ENCODE assay signal across 12 cellular contexts in the genomic region with DNA sequence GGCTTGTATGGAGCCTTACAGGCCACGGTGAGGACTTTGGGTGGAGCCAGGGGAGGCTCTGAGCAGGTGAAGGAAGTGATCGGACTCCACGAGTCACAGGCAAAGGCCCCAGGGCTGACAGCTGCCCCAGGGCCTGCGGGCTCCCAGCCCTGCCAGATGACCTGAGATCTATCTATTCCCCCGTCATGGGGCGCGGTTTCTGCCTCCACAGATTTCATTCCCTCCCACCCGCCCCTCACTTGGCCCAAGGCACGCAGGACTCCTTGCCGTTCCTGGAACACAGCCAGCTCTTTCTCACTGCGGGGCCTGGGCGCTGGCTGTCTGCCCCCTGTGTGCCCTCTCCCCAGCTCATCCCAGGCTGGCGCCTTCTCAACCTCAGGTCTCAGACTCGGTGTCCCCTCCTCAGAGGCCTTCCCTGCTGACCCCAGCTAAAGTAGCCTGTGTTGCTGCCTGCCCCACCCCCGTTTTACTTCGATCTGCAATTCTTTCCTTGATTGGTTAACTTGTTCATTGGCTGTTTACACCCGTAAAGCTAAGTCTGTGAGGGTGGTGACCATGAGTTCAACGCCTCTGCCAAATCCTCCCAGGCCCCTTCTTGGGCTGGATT. TPM values are rescaled to one million over a fixed set of nuclear protein-coding genes. Genes with fewer than 3 reads are reported as not detected.
A peak's percentile ranks its signal among the peaks of the same experiment; 100 is the strongest.
DNase-seq lines count a peak whose midpoint lies in the region; FAIRE-seq and TF ChIP-seq lines count a peak whose summit lies in the region.
"Had no signal": no experiment of that assay in that cellular context is flagged by ENCODE, and none has a peak within 500 bp of the region (broad histone marks: within the 10 kb centered on the region; RNA-seq: fewer than 3 reads in every experiment).

No MANE protein-coding gene starts in this region.

- WGBS in mammary epithelial cell (ENCODE audit: low coverage, missing lambda C conversion rate) = 2% methylated on average over 11 of the region's 18 CpGs
- WGBS in esophagus muscularis mucosa = 39% methylated on average over 17 of the region's 18 CpGs

- H3K4me2 ChIP-seq in mammary epithelial cell (ENCODE audit: insufficient read depth, low read depth, low read length) = peak overlapping the region; percentile 65
- no peak overlapping the region for H3K4me2 ChIP-seq in osteoblast (ENCODE audit: insufficient read depth, low read length)

- no peak for TF ChIP-seq EP300 in esophagus muscularis mucosa (IDR thresholded peaks at IDR 0.05)

- intact Hi-C loops in mammary epithelial cell (cut with micrococcal nuclease) = loop anchor here (2.0 to 5.0 kb wide), 3 partner anchors 134 to 709 kb away; partner anchors contain the start of genes FAM98C and FBXO17
- intact Hi-C loops in esophagus muscularis mucosa (cut with DNase I) = no loop called here

- dilution Hi-C loops in mammary epithelial cell (cut with HindIII; ENCODE audit: low sequenced_read_pairs) = no loop called here

- H3K4me1 ChIP-seq in mammary epithelial cell (ENCODE audit: insufficient read depth, low read length) = peaks cover 15% of the 10 kb centered on the region
- peaks cover 8% of the 10 kb centered on the region for H3K4me1 ChIP-seq in osteoblast (ENCODE audit: insufficient read depth, low read length)
- no peaks in the 10 kb centered on the region for H3K4me1 ChIP-seq in esophagus muscularis mucosa

- no peaks in the 10 kb centered on the region for H3K9me3 ChIP-seq in mammary epithelial cell (replicated peaks; ENCODE audit: insufficient read depth, low read length)
- no peaks in the 10 kb centered on the region for H3K9me3 ChIP-seq in osteoblast (ENCODE audit: low read depth, low read length)
- H3K9me3 ChIP-seq in esophagus muscularis mucosa = no peaks in the 10 kb centered on the region

- no peak for TF ChIP-seq CTCF in mammary epithelial cell (conservative IDR thresholded peaks at IDR 0.05 in 1 of 2, IDR thresholded peaks at IDR 0.05 in 1 of 2; ENCODE audit: extremely low read depth in 1 of 2, insufficient read depth in 1 of 2, low read depth in 1 of 2, low read length in 2 of 2)
- TF ChIP-seq CTCF in osteoblast (IDR thresholded peaks at IDR 0.05; ENCODE audit: extremely low read depth, low read depth, low read length) = no peak
- no peak for TF ChIP-seq CTCF in esophagus muscularis mucosa (IDR thresholded peaks at IDR 0.05)

- peak overlapping the region; percentile 80 for H3K27ac ChIP-seq in mammary epithelial cell (ENCODE audit: insufficient read depth, low read depth, low read length)
- no peak overlapping the region for H3K27ac ChIP-seq in osteoblast (ENCODE audit: low read depth, low read length)
- no peak overlapping the region for H3K27ac ChIP-seq in esophagus muscularis mucosa (replicated peaks in 1 of 4)
- H3K27ac ChIP-seq: WERI-Rb-1 had no signal

- H4K20me1 ChIP-seq in mammary epithelial cell (ENCODE audit: insufficient read depth, low read length) (no peaks in the 10 kb centered on the region), osteoblast (ENCODE audit: insufficient read depth, low read length) (no peaks in the 10 kb centered on the region)

- in situ Hi-C loops in mammary epithelial cell (cut with MboI; ENCODE audit: low sequenced_read_pairs in 2 of 2) = no loop called here

- no peak overlapping the region for H3K4me3 ChIP-seq in H7 (ENCODE audit: insufficient read depth, low read depth, low read length)
- H3K4me3 ChIP-seq in mammary epithelial cell (replicated peaks in 1 of 3; ENCODE audit: insufficient read depth in 1 of 3, low read depth in 2 of 3, low read length in 3 of 3) = no peak overlapping the region
- no peak overlapping the region for H3K4me3 ChIP-seq in osteoblast (ENCODE audit: insufficient read depth, low read length)
- no peak overlapping the region for H3K4me3 ChIP-seq in esophagus muscularis mucosa

- H3K9ac ChIP-seq in mammary epithelial cell (ENCODE audit: insufficient read depth, low read length) = peak overlapping the region; percentile 61

- no TSS peak for BruUV-seq in mammary epithelial cell (replicated peaks; lab: Mats Ljungman, UMichigan)

- FAIRE-seq in frontal cortex (lab: Jason Lieb, UNC) = no peak

- TF ChIP-seq POLR2A in esophagus muscularis mucosa (IDR thresholded peaks at IDR 0.05; ENCODE audit: low read depth) = no peak

- DNase-seq in H7 (peak; percentile 57), NCI-H345 treated with DMSO at 0.1 percent for 48 hours (lab: John Stamatoyannopoulos, UW; ENCODE audit: unreplicated experiment) (peak; percentile 42), mammary epithelial cell (peak; percentile 57), osteoblast (ENCODE audit: insufficient read length, low spot score, missing footprints) (peak; percentile 30), esophagus muscularis mucosa (ENCODE audit: extremely low spot score) (no peak), frontal cortex (ENCODE audit: low spot score in 2 of 2) (no peak), hypothalamus (lab: John Stamatoyannopoulos, UW) (no peak)
- DNase-seq: activated CD8-positive, alpha-beta memory T cell treated with anti-CD3 and anti-CD28 coated beads, Interleukin-2, amount 50 U/mL, for 48 hours; activated naive CD8-positive, alpha-beta T cell treated with anti-CD3 and anti-CD28 coated beads, Interleukin-2, amount 10 ng/mL, durations not matched to agents 7 days and 5 days; Kasumi-1; NCI-H510A; WERI-Rb-1 had no signal

- no peaks in the 10 kb centered on the region for H3K79me2 ChIP-seq in mammary epithelial cell (ENCODE audit: insufficient read depth, low read length)
- no peaks in the 10 kb centered on the region for H3K79me2 ChIP-seq in osteoblast (ENCODE audit: insufficient read depth, low read length)

- CTCF ChIA-PET in mammary epithelial cell (lab: Charles Lee; ENCODE audit: low non-redundant PET) = interaction anchor here (0.9 kb wide), 1 partner anchor 119 kb away, joined by 3 read pairs; no protein-coding TSS in a partner anchor

- H2AFZ ChIP-seq in mammary epithelial cell (ENCODE audit: low read depth, low read length) (peak overlapping the region; percentile 62), osteoblast (ENCODE audit: low read length) (no peak overlapping the region)

- H3K27me3 ChIP-seq in H7 (ENCODE audit: control insufficient read depth, insufficient read depth, low read length) (no peaks in the 10 kb centered on the region), mammary epithelial cell (ENCODE audit: insufficient read depth, low read length) (no peaks in the 10 kb centered on the region), osteoblast (ENCODE audit: insufficient read depth, low read length) (peaks cover 3% of the 10 kb centered on the region), esophagus muscularis mucosa (peaks cover 0 to 87% (median 5%) of the 10 kb centered on the region in 4 donors)

- H3K36me3 ChIP-seq in H7 (replicated peaks; ENCODE audit: control insufficient read depth, insufficient read depth, low read length) (no peaks in the 10 kb centered on the region), mammary epithelial cell (ENCODE audit: insufficient read depth, low read length) (no peaks in the 10 kb centered on the region), osteoblast (ENCODE audit: insufficient read depth, low read length) (no peaks in the 10 kb centered on the region), esophagus muscularis mucosa (no peaks in the 10 kb centered on the region)
- H3K36me3 ChIP-seq: WERI-Rb-1 had no signal

RNA-seq across cellular contexts. Expression of gene PAK4, which starts 13.9 kb away (rescaled TPM):
- total RNA-seq in H7 (2014; rRNA removed; shearing (Covaris generic)) = 14.0 and 15.6 TPM in 2 replicates
- 10 to 100 TPM in 1 of 2 donors, 1 to 10 TPM in 1; 8.8 to 45.1 TPM for total RNA-seq in mammary epithelial cell
- 25.8 TPM for polyA plus RNA-seq in mammary epithelial cell
- polyA minus RNA-seq in mammary epithelial cell = 58.1 TPM
- total RNA-seq in osteoblast = 6.8 and 9.4 TPM in 2 replicates
- 10 to 100 TPM in 2 of 4 donors, 1 to 10 TPM in 2; 8.3 to 18.4 (median 11.0) TPM for total RNA-seq in esophagus muscularis mucosa
- 0.82 TPM for total RNA-seq in frontal cortex

RNA-seq across cellular contexts. Expression of gene ACP7, which starts 27.5 kb away (rescaled TPM):
- total RNA-seq in H7 (2014; rRNA removed; shearing (Covaris generic)) = 0.14 TPM in 1 of 2 replicates, not detected in the other
- 1 to 10 TPM; 3.3 to 4.4 TPM for total RNA-seq in mammary epithelial cell
- polyA plus RNA-seq in mammary epithelial cell = 1.3 TPM
- not detected for polyA minus RNA-seq in mammary epithelial cell
- total RNA-seq in osteoblast = 0.29 TPM in 1 of 2 replicates, not detected in the other
- not detected for total RNA-seq in esophagus muscularis mucosa
- total RNA-seq in frontal cortex = not detected
- total RNA-seq: activated naive CD8-positive, alpha-beta T cell treated with anti-CD3 and anti-CD28 coated beads, Interleukin-2, amount 10 ng/mL, durations not matched to agents 7 days and 5 days had no signal

Comparison
In these comparisons a context has a peak if more than half of its experiments do, and no peak if none do; other contexts are left out.
1. DNase-seq: peak in H7 (single experiment), NCI-H345 treated with DMSO at 0.1 percent for 48 hours (single experiment), mammary epithelial cell (single experiment) and osteoblast (single experiment); none in esophagus muscularis mucosa (single experiment), frontal cortex (0 of 2) and hypothalamus (0 of 51).